ENCODE assay signal across 17 cellular contexts in genomic region chr4:139845481-139846093, GRCh38.
A peak's percentile ranks its signal among the peaks of the same experiment; 100 is the strongest.
DNase-seq lines count a peak whose midpoint lies in the region; ATAC-seq and TF ChIP-seq lines count a peak whose summit lies in the region.
"Had no signal": no experiment of that assay in that cellular context is flagged by ENCODE, and none has a peak within 500 bp of the region (broad histone marks: within the 10 kb centered on the region; RNA-seq: fewer than 3 reads in every experiment).

No MANE protein-coding gene starts in this region.

- H3K9me3 ChIP-seq in Karpas-422 (ENCODE audit: low read length): no peaks in the 10 kb centered on the region
- H3K9me3 ChIP-seq: BLaER1 treated with 17β-estradiol and CSF1 and Interleukin-3, amounts not matched to agents 10 nM and 100 nM had no signal

- H3K9me2 ChIP-seq in Karpas-422 (replicated peaks; ENCODE audit: insufficient read depth, low read length): no peaks in the 10 kb centered on the region

- H3K27me3 Mint-ChIP-seq in glutamatergic neuron (ENCODE audit: unreplicated experiment) (peaks cover 8% of the 10 kb centered on the region), type B pancreatic cell (no peaks in the 10 kb centered on the region)

- H3K4me2 ChIP-seq in Karpas-422 (ENCODE audit: low read depth, low read length, poor library complexity, severe bottlenecking): peak overlapping the region; percentile 52

- H3K4me3 Mint-ChIP-seq in glutamatergic neuron (ENCODE audit: unreplicated experiment): no peak overlapping the region
- H3K4me3 Mint-ChIP-seq in type B pancreatic cell: no peak overlapping the region
- H3K4me3 Mint-ChIP-seq: CD4-positive, CD25-positive, alpha-beta regulatory T cell had no signal

- DNase-seq in NCI-H1092 treated with DMSO at 0.1 percent for 48 hours (lab: John Stamatoyannopoulos, UW): peak; percentile 49
- DNase-seq in NCI-H1092 (lab: John Stamatoyannopoulos, UW): no peak
- no peak for DNase-seq in Karpas-422
- DNase-seq in glutamatergic neuron: no peak
- DNase-seq in type B pancreatic cell (ENCODE audit: extremely low spot score, unreplicated experiment): no peak
- no peak for DNase-seq in stimulated activated CD4-positive, alpha-beta T cell treated with anti-CD3 and anti-CD28 coated beads, Interleukin-1b, Interleukin-23, amount 100 ng/mL, for 48 hours
- no peak for DNase-seq in dedifferentiated amniotic fluid mesenchymal stem cell (ENCODE audit: extremely low spot score)
- DNase-seq: AML-193; CD4-positive, CD25-positive, alpha-beta regulatory T cell; DMS 273 treated with DMSO at 0.1 percent for 48 hours; GM23248; IMR-90 had no signal

- H3K27ac ChIP-seq in Karpas-422 (ENCODE audit: low read length): peak overlapping the region; percentile 79
- H3K27ac ChIP-seq: 22Rv1; BLaER1 treated with 17β-estradiol and CSF1 and Interleukin-3, amounts not matched to agents 10 nM and 100 nM; GM23248 had no signal

- peaks cover 59% of the 10 kb centered on the region for H3K79me2 ChIP-seq in Karpas-422 (ENCODE audit: low read length)

- no peak overlapping the region for H2AFZ ChIP-seq in Karpas-422 (ENCODE audit: low read length)
- H2AFZ ChIP-seq: GM23248 had no signal

- no peaks in the 10 kb centered on the region for H4K20me1 ChIP-seq in Karpas-422 (ENCODE audit: insufficient read depth, low read depth, low read length)

- no peaks in the 10 kb centered on the region for H3K27me3 ChIP-seq in Karpas-422 (ENCODE audit: low read length)
- H3K27me3 ChIP-seq: BLaER1 treated with 17β-estradiol and CSF1 and Interleukin-3, amounts not matched to agents 10 nM and 100 nM had no signal

- H3K4me1 Mint-ChIP-seq in glutamatergic neuron (ENCODE audit: low read depth, unreplicated experiment): peaks cover 69% of the 10 kb centered on the region
- H3K4me1 Mint-ChIP-seq in type B pancreatic cell (ENCODE audit: unreplicated experiment): peaks cover 45% of the 10 kb centered on the region
- H3K4me1 Mint-ChIP-seq: CD4-positive, CD25-positive, alpha-beta regulatory T cell had no signal

- no peaks in the 10 kb centered on the region for H3K36me3 Mint-ChIP-seq in glutamatergic neuron (ENCODE audit: unreplicated experiment)
- H3K36me3 Mint-ChIP-seq in type B pancreatic cell: no peaks in the 10 kb centered on the region
- H3K36me3 Mint-ChIP-seq: CD4-positive, CD25-positive, alpha-beta regulatory T cell had no signal

- ATAC-seq in GM18868 (IDR thresholded peaks at IDR 0.05; ENCODE audit: unreplicated experiment): no peak
- ATAC-seq: GM12878, HCT116 had no signal

- H3K4me3 ChIP-seq in Karpas-422 (ENCODE audit: low read length): peak overlapping the region; percentile 10; the same call in 1 of the 2 replicates
- H3K4me3 ChIP-seq: BLaER1 treated with 17β-estradiol and CSF1 and Interleukin-3, amounts not matched to agents 10 nM and 100 nM; GM12878; GM23248 had no signal

- H3K27ac Mint-ChIP-seq in glutamatergic neuron (ENCODE audit: unreplicated experiment) (peak overlapping the region; percentile 59), type B pancreatic cell (peak overlapping the region; percentile 35)
- H3K27ac Mint-ChIP-seq: CD4-positive, CD25-positive, alpha-beta regulatory T cell had no signal

- no peak for TF ChIP-seq CTCF in glutamatergic neuron (IDR thresholded peaks at IDR 0.05; ENCODE audit: partially characterized antibody, unreplicated experiment)
- no peak for TF ChIP-seq CTCF in type B pancreatic cell (conservative IDR thresholded peaks at IDR 0.05)

- H3K36me3 ChIP-seq in Karpas-422 (ENCODE audit: insufficient read depth, low read length): no peaks in the 10 kb centered on the region

- H3K9ac ChIP-seq in Karpas-422 (ENCODE audit: low read length): peak overlapping the region; percentile 12; the same call in 1 of the 2 replicates
- H3K9ac ChIP-seq: BLaER1 treated with 17β-estradiol and CSF1 and Interleukin-3, amounts not matched to agents 10 nM and 100 nM; GM23248 had no signal

- H3K9me3 Mint-ChIP-seq in glutamatergic neuron (ENCODE audit: unreplicated experiment) (peaks cover 27% of the 10 kb centered on the region), type B pancreatic cell (no peaks in the 10 kb centered on the region)
- H3K9me3 Mint-ChIP-seq: CD4-positive, CD25-positive, alpha-beta regulatory T cell had no signal

- peaks cover 75% of the 10 kb centered on the region for H3K4me1 ChIP-seq in Karpas-422 (ENCODE audit: low read length)
